ENCODE assay signal across 8 cellular contexts in genomic region chr6:28349344-28349891, GRCh38. TPM values are rescaled to one million over a fixed set of nuclear protein-coding genes. Genes with fewer than 3 reads are reported as not detected.
DNase-seq lines count a peak whose midpoint lies in the region; ATAC-seq and TF ChIP-seq lines count a peak whose summit lies in the region.

No MANE protein-coding gene starts in this region.

- H2BK12ac ChIP-seq in trophoblast cell (ENCODE audit: low read length): no peak overlapping the region

- peak overlapping the region; percentile 65 for H3K4me2 ChIP-seq in trophoblast cell (ENCODE audit: low read length)

- H3K9ac ChIP-seq in trophoblast cell (ENCODE audit: low read length): no peak overlapping the region

- H4K12ac ChIP-seq in trophoblast cell (ENCODE audit: low read depth, low read length): no peak overlapping the region

- H3K9me3 ChIP-seq in MG63 (no peaks in the 10 kb centered on the region), trophoblast cell (ENCODE audit: insufficient read depth, low read depth, low read length) (peaks cover 3% of the 10 kb centered on the region)

- H3K4me3 ChIP-seq in MG63 (peak overlapping the region; percentile 68), epithelial cell of esophagus (ENCODE audit: low read length) (peak overlapping the region; percentile 64), trophoblast cell (ENCODE audit: low read depth, low read length) (no peak overlapping the region)

- H4K91ac ChIP-seq in trophoblast cell (ENCODE audit: low read depth, low read length): no peak overlapping the region

- H3K23ac ChIP-seq in trophoblast cell (ENCODE audit: low read length): no peak overlapping the region

- H3K79me1 ChIP-seq in trophoblast cell (ENCODE audit: low read length): peaks cover 5% of the 10 kb centered on the region

- TF ChIP-seq CTCF in epithelial cell of esophagus (IDR thresholded peaks at IDR 0.05; ENCODE audit: insufficient read depth, low read depth, low read length, missing control alignments): no peak

- DNase-seq in MG63 (no peak), epithelial cell of esophagus (ENCODE audit: low read depth) (no peak), trophoblast cell (no peak), NCI-H82 (lab: John Stamatoyannopoulos, UW) (no peak)
- DNase-seq in stimulated activated CD4-positive, alpha-beta T cell treated with anti-CD3 and anti-CD28 coated beads, Interleukin-2, amount 100 ng/mL, for 24 hours: no peak
- no peak for DNase-seq in stimulated activated CD4-positive, alpha-beta T cell treated with anti-CD3 and anti-CD28 coated beads, Interleukin-4, amount 100 ng/mL, for 24 hours

- H2BK120ac ChIP-seq in trophoblast cell (ENCODE audit: insufficient read depth, low read length, poor library complexity): no peak overlapping the region

- no peak overlapping the region for H2AK5ac ChIP-seq in trophoblast cell (ENCODE audit: low read length)

- H3K4me1 ChIP-seq in trophoblast cell (ENCODE audit: control insufficient read depth in 1 of 2, insufficient read depth in 2 of 2, low read length in 2 of 2): peaks cover 0 to 3% of the 10 kb centered on the region in 2 experiments

- H2AFZ ChIP-seq in trophoblast cell (ENCODE audit: insufficient read depth, low read length, poor library complexity): no peak overlapping the region

- ATAC-seq in GM19043 (IDR thresholded peaks at IDR 0.05; ENCODE audit: low read depth, unreplicated experiment): peak; percentile 24
- no peak for ATAC-seq in GM21526 (IDR thresholded peaks at IDR 0.05; ENCODE audit: low FRiP score, unreplicated experiment)

- H3K36me3 ChIP-seq in MG63 (no peaks in the 10 kb centered on the region), trophoblast cell (ENCODE audit: control insufficient read depth in 1 of 2, insufficient read depth in 2 of 2, low read length in 2 of 2) (peaks cover 0 to 5% of the 10 kb centered on the region in 2 experiments)

- no peak overlapping the region for H3K4ac ChIP-seq in trophoblast cell (ENCODE audit: low read depth, low read length)

- no peak overlapping the region for H2BK5ac ChIP-seq in trophoblast cell (ENCODE audit: low read depth, low read length, poor library complexity)

- H4K8ac ChIP-seq in trophoblast cell (ENCODE audit: low read depth, low read length): peak overlapping the region; percentile 47

- H3K79me2 ChIP-seq in trophoblast cell (ENCODE audit: control insufficient read depth, insufficient read depth, low read length, poor library complexity): peaks cover 4% of the 10 kb centered on the region

- no peak overlapping the region for H3K18ac ChIP-seq in trophoblast cell (ENCODE audit: low read length)

- H3K14ac ChIP-seq in trophoblast cell (ENCODE audit: low read length): no peak overlapping the region

- H3K27ac ChIP-seq in trophoblast cell (ENCODE audit: low read depth, low read length): no peak overlapping the region

- no peaks in the 10 kb centered on the region for H3K27me3 ChIP-seq in MG63
- no peaks in the 10 kb centered on the region for H3K27me3 ChIP-seq in trophoblast cell (ENCODE audit: insufficient read depth, low read length)

- no CpG with 5 or more reads among the region's 9 CpGs for WGBS in trophoblast cell (ENCODE audit: extremely low coverage, insufficient coverage, insufficient read length)

RNA-seq across cellular contexts. Expression of gene ZKSCAN3, which starts 0.3 kb away (rescaled TPM):
- 0.39 and 1.5 TPM in 2 replicates for total RNA-seq in MG63 (2014; rRNA removed; shearing (Covaris generic); ENCODE audit: low replicate concordance)
- polyA plus RNA-seq in trophoblast cell (2013): 3.1 and 3.3 TPM in 2 replicates

RNA-seq across cellular contexts. Expression of gene ZSCAN31, which starts 13.5 kb away (rescaled TPM):
- total RNA-seq in MG63 (2014; rRNA removed; shearing (Covaris generic); ENCODE audit: low replicate concordance): 26.2 and 34.9 TPM in 2 replicates
- polyA plus RNA-seq in trophoblast cell (2013): 2.0 TPM in 2 replicates

RNA-seq across cellular contexts. Expression of gene ZSCAN12, which starts 50.1 kb away (rescaled TPM):
- total RNA-seq in MG63 (2014; rRNA removed; shearing (Covaris generic); ENCODE audit: low replicate concordance): 0.64 and 0.95 TPM in 2 replicates
- 2.6 and 3.0 TPM in 2 replicates for polyA plus RNA-seq in trophoblast cell (2013)
